18 cellular contexts compared by ENCODE assay signal in the genomic region with DNA sequence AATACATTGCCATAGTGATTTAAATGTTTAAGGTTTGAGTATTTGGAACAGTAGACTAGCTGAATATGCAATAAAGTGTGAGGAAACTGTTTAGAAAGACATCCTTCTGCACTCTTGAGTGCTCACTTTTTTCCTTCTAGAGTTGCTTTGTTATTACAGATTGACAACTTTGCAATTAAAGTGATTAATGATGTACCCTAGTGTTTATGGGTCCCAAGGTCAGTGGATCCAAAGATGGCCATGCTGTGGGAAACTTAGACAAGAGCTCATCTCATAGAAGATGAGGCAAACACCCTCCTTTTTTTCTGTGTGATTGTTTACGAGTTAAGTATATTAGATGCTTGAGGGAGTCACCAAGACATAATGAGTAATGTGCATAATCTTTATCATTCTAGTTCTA.
DNase-seq lines count a peak whose midpoint lies in the region; ATAC-seq and TF ChIP-seq lines count a peak whose summit lies in the region.
"Had no signal": no experiment of that assay in that cellular context is flagged by ENCODE, and none has a peak within 500 bp of the region (broad histone marks: within the 10 kb centered on the region; RNA-seq: fewer than 3 reads in every experiment).

No MANE protein-coding gene starts in this region.

- DNase-seq in EH (ENCODE audit: low read depth) (peak; percentile 48), M059J (ENCODE audit: low read depth) (peak; percentile 11), fibroblast of mammary gland (ENCODE audit: low read depth) (peak; percentile 16), neural crest cell (ENCODE audit: low read depth, low spot score) (no peak), NCI-H2081 (lab: John Stamatoyannopoulos, UW) (no peak)
- DNase-seq in natural killer cell treated with Interleukin-12 subunit alpha and Interleukin-12 subunit beta and Interleukin-15 and Interleukin-18, amount 100 ng/mL, for 72 hours (ENCODE audit: low spot score), result no peak
- DNase-seq: ACHN; CD4-positive, alpha-beta T cell; DND-41; H9; IMR-90; NCI-H1436; NCI-H2029 treated with DMSO at 0.1 percent for 48 hours; NCI-H748 treated with DMSO at 0.1 percent for 48 hours had no signal

- H3K4me3 Mint-ChIP-seq in neural crest cell, result peak overlapping the region; percentile 35
- H3K4me3 Mint-ChIP-seq in natural killer cell treated with Interleukin-12 subunit alpha and Interleukin-12 subunit beta and Interleukin-15 and Interleukin-18, amount 100 ng/mL, for 72 hours, result no peak overlapping the region
- no peak overlapping the region for H3K4me3 Mint-ChIP-seq in stimulated activated memory B cell treated with anti-CD40 and anti-IgM and Interleukin-4, amounts not matched to agents 10 μg/mL and 1 μg/mL and 100 μg/mL, for 72 hours
- H3K4me3 Mint-ChIP-seq: CD4-positive, alpha-beta T cell; H9 had no signal

- H3K27me3 Mint-ChIP-seq in neural crest cell (ENCODE audit: low read depth), result no peaks in the 10 kb centered on the region
- H3K27me3 Mint-ChIP-seq in natural killer cell treated with Interleukin-12 subunit alpha and Interleukin-12 subunit beta and Interleukin-15 and Interleukin-18, amount 100 ng/mL, for 72 hours, result no peaks in the 10 kb centered on the region
- no peaks in the 10 kb centered on the region for H3K27me3 Mint-ChIP-seq in stimulated activated memory B cell treated with anti-CD40 and anti-IgM and Interleukin-4, amounts not matched to agents 10 μg/mL and 1 μg/mL and 100 μg/mL, for 72 hours
- H3K27me3 Mint-ChIP-seq: CD4-positive, alpha-beta T cell had no signal

- no peak for ATAC-seq in natural killer cell treated with Interleukin-12 subunit alpha and Interleukin-12 subunit beta and Interleukin-15 and Interleukin-18, amount 100 ng/mL, for 72 hours
- no peak for ATAC-seq in HG02798 (IDR thresholded peaks at IDR 0.05; ENCODE audit: poor library complexity, unreplicated experiment)
- ATAC-seq in stimulated activated memory B cell treated with anti-CD40 and anti-IgM and Interleukin-4, amounts not matched to agents 10 μg/mL and 1 μg/mL and 100 μg/mL, for 72 hours, result no peak
- ATAC-seq: Right ventricle myocardium inferior had no signal

- H3K4me3 ChIP-seq in fibroblast of mammary gland (ENCODE audit: control insufficient read depth, low read depth, low read length), result no peak overlapping the region
- H3K4me3 ChIP-seq: SK-N-MC had no signal

- no peaks in the 10 kb centered on the region for H3K9me3 Mint-ChIP-seq in neural crest cell
- no peaks in the 10 kb centered on the region for H3K9me3 Mint-ChIP-seq in natural killer cell treated with Interleukin-12 subunit alpha and Interleukin-12 subunit beta and Interleukin-15 and Interleukin-18, amount 100 ng/mL, for 72 hours
- H3K9me3 Mint-ChIP-seq in stimulated activated memory B cell treated with anti-CD40 and anti-IgM and Interleukin-4, amounts not matched to agents 10 μg/mL and 1 μg/mL and 100 μg/mL, for 72 hours, result no peaks in the 10 kb centered on the region
- H3K9me3 Mint-ChIP-seq: CD4-positive, alpha-beta T cell; H9 had no signal

- H3K36me3 Mint-ChIP-seq in neural crest cell (ENCODE audit: low read depth), result peaks cover under 1% of the 10 kb centered on the region
- no peaks in the 10 kb centered on the region for H3K36me3 Mint-ChIP-seq in natural killer cell treated with Interleukin-12 subunit alpha and Interleukin-12 subunit beta and Interleukin-15 and Interleukin-18, amount 100 ng/mL, for 72 hours
- peaks cover 1% of the 10 kb centered on the region for H3K36me3 Mint-ChIP-seq in stimulated activated memory B cell treated with anti-CD40 and anti-IgM and Interleukin-4, amounts not matched to agents 10 μg/mL and 1 μg/mL and 100 μg/mL, for 72 hours

- TF ChIP-seq CTCF in fibroblast of mammary gland (conservative IDR thresholded peaks at IDR 0.05; ENCODE audit: control insufficient read depth, insufficient read depth, low read depth, low read length), result no peak
- no peak for TF ChIP-seq CTCF in neural crest cell (conservative IDR thresholded peaks at IDR 0.05)

- peaks cover 39% of the 10 kb centered on the region for H3K4me1 Mint-ChIP-seq in neural crest cell
- peaks cover 0 to 6% of the 10 kb centered on the region in 2 donors for H3K4me1 Mint-ChIP-seq in natural killer cell treated with Interleukin-12 subunit alpha and Interleukin-12 subunit beta and Interleukin-15 and Interleukin-18, amount 100 ng/mL, for 72 hours (ENCODE audit: low read depth in 2 of 2)
- no peaks in the 10 kb centered on the region for H3K4me1 Mint-ChIP-seq in stimulated activated memory B cell treated with anti-CD40 and anti-IgM and Interleukin-4, amounts not matched to agents 10 μg/mL and 1 μg/mL and 100 μg/mL, for 72 hours

- H3K27ac Mint-ChIP-seq in neural crest cell (ENCODE audit: unreplicated experiment), result peak overlapping the region; percentile 43
- no peak overlapping the region for H3K27ac Mint-ChIP-seq in natural killer cell treated with Interleukin-12 subunit alpha and Interleukin-12 subunit beta and Interleukin-15 and Interleukin-18, amount 100 ng/mL, for 72 hours
- no peak overlapping the region for H3K27ac Mint-ChIP-seq in stimulated activated memory B cell treated with anti-CD40 and anti-IgM and Interleukin-4, amounts not matched to agents 10 μg/mL and 1 μg/mL and 100 μg/mL, for 72 hours
- H3K27ac Mint-ChIP-seq: CD4-positive, alpha-beta T cell; H9 had no signal

Comparison
In these comparisons a context has a peak if more than half of its experiments do, and no peak if none do; other contexts are left out.
1. DNase-seq: peak in EH (single experiment), M059J (single experiment) and fibroblast of mammary gland (single experiment); none in neural crest cell (single experiment), NCI-H2081 (0 of 2) and natural killer cell treated with Interleukin-12 subunit alpha and Interleukin-12 subunit beta and Interleukin-15 and Interleukin-18, amount 100 ng/mL, for 72 hours (single experiment).